16 cellular contexts compared by ENCODE assay signal in genomic region chr5:172899436-172899835, GRCh38. TPM values are rescaled to one million over a fixed set of nuclear protein-coding genes. Genes with fewer than 3 reads are reported as not detected.
DNase-seq lines count a peak whose midpoint lies in the region; ATAC-seq, FAIRE-seq and TF ChIP-seq lines count a peak whose summit lies in the region.
"Had no signal": no experiment of that assay in that cellular context is flagged by ENCODE, and none has a peak within 500 bp of the region (broad histone marks: within the 10 kb centered on the region; RNA-seq: fewer than 3 reads in every experiment).

No MANE protein-coding gene starts in this region.

- intact Hi-C loops in left ventricle myocardium inferior (cut with micrococcal nuclease) = no loop called here
- intact Hi-C loops in Right ventricle myocardium inferior (cut with DNase I) = no loop called here
- intact Hi-C loops in psoas muscle (cut with DNase I) = no loop called here
- intact Hi-C loops in uterus (cut with DNase I; ENCODE audit: low total_unique reads) = no loop called here
- intact Hi-C loops in aorta (cut with DNase I) = no loop called here

- H3K4me1 ChIP-seq in left ventricle myocardium inferior (peaks cover 77% of the 10 kb centered on the region), gastroesophageal sphincter (peaks cover 21 to 84% (median 51%) of the 10 kb centered on the region in 3 donors), psoas muscle (peaks cover 70% of the 10 kb centered on the region), uterus (peaks cover 24 to 29% of the 10 kb centered on the region in 2 donors), aorta (ENCODE audit: control insufficient read depth in 1 of 2, insufficient read depth in 2 of 2, low read length in 2 of 2) (peaks cover 0 to 6% of the 10 kb centered on the region in 2 donors)

- DNase-seq in left ventricle myocardium inferior (no peak), Right ventricle myocardium inferior (ENCODE audit: missing footprints) (no peak), psoas muscle (peak in 1 of 2 donors; percentile 17), uterus (no peak), GM19239 (ENCODE audit: insufficient read length, low spot score) (no peak), aorta (no peak)
- DNase-seq: activated B cell treated with CpG ODN at 0.5 μM for 24 hours; activated naive CD8-positive, alpha-beta T cell treated with anti-CD3 and anti-CD28 coated beads, Interleukin-2, amount 10 ng/mL, durations not matched to agents 7 days and 5 days; CD4-positive, CD25-positive, alpha-beta regulatory T cell; NCI-H1694 treated with DMSO at 0.1 percent for 48 hours; SHP77 treated with DMSO at 0.1 percent for 48 hours; T-helper 2 cell had no signal

- H3K27ac ChIP-seq in left ventricle myocardium inferior (replicated peaks) = peak overlapping the region; percentile 92
- peak overlapping the region; percentile 95 to 97 (median 96) for H3K27ac ChIP-seq in gastroesophageal sphincter
- peak overlapping the region; percentile 97 for H3K27ac ChIP-seq in psoas muscle
- peak overlapping the region; percentile 91 to 93 for H3K27ac ChIP-seq in uterus
- H3K27ac ChIP-seq in aorta (ENCODE audit: low read depth in 1 of 2, low read length in 2 of 2) = peak overlapping the region in 1 of 2 donors; percentile 70
- H3K27ac ChIP-seq: cardiac muscle cell had no signal

- H3K36me3 ChIP-seq in left ventricle myocardium inferior (peaks cover 11% of the 10 kb centered on the region), gastroesophageal sphincter (no peaks in the 10 kb centered on the region), psoas muscle (ENCODE audit: insufficient read depth in 1 of 2, low read depth in 1 of 2) (no peaks in the 10 kb centered on the region), uterus (no peaks in the 10 kb centered on the region), aorta (ENCODE audit: control insufficient read depth in 1 of 2, insufficient read depth in 2 of 2, low read length in 1 of 2) (no peaks in the 10 kb centered on the region)

- WGBS in gastroesophageal sphincter (ENCODE audit: low coverage in 1 of 2), 2 donors = 83 to 100% methylated on average over 1 of the region's 7 CpGs
- 94 to 96% (median 95%) methylated on average over 7 of the region's 7 CpGs for WGBS in psoas muscle, 3 donors
- 91% methylated on average over 7 of the region's 7 CpGs for WGBS in aorta, 2 donors

- H3K9me3 ChIP-seq in left ventricle myocardium inferior (replicated peaks) (no peaks in the 10 kb centered on the region), gastroesophageal sphincter (no peaks in the 10 kb centered on the region), psoas muscle (no peaks in the 10 kb centered on the region), uterus (no peaks in the 10 kb centered on the region), aorta (ENCODE audit: control insufficient read depth, low read length) (no peaks in the 10 kb centered on the region)
- H3K9me3 ChIP-seq: mucosa of descending colon had no signal

- no peak for TF ChIP-seq POLR2A in gastroesophageal sphincter (IDR thresholded peaks at IDR 0.05)
- no peak for TF ChIP-seq POLR2A in uterus (IDR thresholded peaks at IDR 0.05)

- H3K4me3 ChIP-seq in left ventricle myocardium inferior (no peak overlapping the region), gastroesophageal sphincter (no peak overlapping the region), psoas muscle (no peak overlapping the region), uterus (no peak overlapping the region), aorta (ENCODE audit: low read length in 2 of 2) (no peak overlapping the region)
- H3K4me3 ChIP-seq: cardiac muscle cell, mucosa of descending colon had no signal

- H3K27me3 ChIP-seq in left ventricle myocardium inferior (ENCODE audit: low read depth) (no peaks in the 10 kb centered on the region), gastroesophageal sphincter (no peaks in the 10 kb centered on the region), psoas muscle (ENCODE audit: insufficient read depth in 3 of 3, low read length in 2 of 3) (no peaks in the 10 kb centered on the region), uterus (no peaks in the 10 kb centered on the region), aorta (ENCODE audit: control insufficient read depth in 1 of 2, insufficient read depth in 2 of 2, low read length in 1 of 2) (no peaks in the 10 kb centered on the region)
- H3K27me3 ChIP-seq: cardiac muscle cell had no signal

- no peak for FAIRE-seq in GM19239 (lab: Jason Lieb, UNC)

- TF ChIP-seq CTCF in left ventricle myocardium inferior (IDR thresholded peaks at IDR 0.05; ENCODE audit: borderline replicate concordance) (no peak), gastroesophageal sphincter (IDR thresholded peaks at IDR 0.05) (no peak), psoas muscle (IDR thresholded peaks at IDR 0.05) (no peak), uterus (IDR thresholded peaks at IDR 0.05) (no peak)

- ATAC-seq in Right ventricle myocardium inferior (no peak), gastroesophageal sphincter (no peak), psoas muscle (no peak), GM21360 (IDR thresholded peaks at IDR 0.05; ENCODE audit: unreplicated experiment) (no peak), aorta (ENCODE audit: low FRiP score) (no peak)
- ATAC-seq: mucosa of descending colon had no signal

- no peak for TF ChIP-seq EP300 in gastroesophageal sphincter (IDR thresholded peaks at IDR 0.05)

RNA-seq across cellular contexts. Expression of gene RPL26L1, which starts 59.8 kb away (rescaled TPM):
- 27.2 TPM for total RNA-seq in left ventricle myocardium inferior
- total RNA-seq in Right ventricle myocardium inferior = 23.9 TPM
- total RNA-seq in gastroesophageal sphincter = 10 to 100 TPM; 14.7 to 34.9 (median 22.5) TPM
- 10 to 100 TPM; 21.5 to 31.4 (median 27.7) TPM for total RNA-seq in psoas muscle
- polyA plus RNA-seq in psoas muscle = 10 to 100 TPM; 33.3 to 80.9 (median 50.7) TPM
- total RNA-seq in uterus = 10 to 100 TPM in 3 of 4 donors, 1 to 10 TPM in 1; 8.7 to 35.3 (median 21.1) TPM
- 10 to 100 TPM; 16.7 to 31.2 TPM for total RNA-seq in aorta
- 10 to 100 TPM; 28.2 to 30.4 TPM for polyA plus RNA-seq in aorta
